Comparison of ENCODE assay signal across 8 cellular contexts in the genomic region with DNA sequence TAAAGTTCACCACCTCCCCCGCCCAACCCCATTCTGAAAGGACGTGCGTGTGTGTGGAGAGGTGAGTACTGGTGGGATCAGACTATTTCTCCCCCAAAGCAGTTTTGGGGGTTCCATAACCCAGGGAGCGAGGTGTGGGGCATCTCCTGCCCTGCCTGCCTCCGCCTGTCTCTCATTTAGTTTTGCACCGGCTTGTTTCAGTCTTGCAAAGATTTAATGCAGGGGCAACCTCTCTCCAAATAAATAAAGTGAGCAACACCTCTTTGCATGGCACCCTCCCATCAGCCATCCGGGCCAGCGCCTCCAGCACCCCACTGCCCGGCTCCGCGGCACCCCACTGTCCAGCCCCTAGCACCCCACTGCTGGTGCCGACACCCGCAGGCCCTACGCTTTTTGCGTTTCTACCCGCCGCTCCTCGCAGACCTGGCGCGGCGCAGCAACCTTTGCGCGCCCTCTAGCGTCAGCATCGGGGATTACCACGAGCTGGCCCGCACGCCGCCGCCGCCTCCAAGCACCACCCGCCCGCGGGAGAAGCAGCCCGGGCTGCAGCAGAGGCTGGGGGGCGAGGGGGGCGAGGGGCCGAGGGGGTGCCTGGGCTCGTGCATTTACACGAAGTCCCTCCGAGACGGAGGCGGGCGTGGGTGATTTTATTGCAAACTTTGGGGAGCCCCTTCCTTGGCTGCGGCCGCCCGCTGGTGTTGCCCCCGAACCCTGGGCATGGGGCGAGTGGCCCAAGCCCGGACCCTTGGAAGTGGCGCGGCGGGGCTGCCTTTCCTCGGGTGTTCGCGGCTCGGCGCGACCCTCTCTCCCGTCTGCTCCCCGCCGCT. TPM values are rescaled to one million over a fixed set of nuclear protein-coding genes. Genes with fewer than 3 reads are reported as not detected.
DNase-seq lines count a peak whose midpoint lies in the region; ATAC-seq and TF ChIP-seq lines count a peak whose summit lies in the region.

No MANE protein-coding gene starts in this region.

- TF ChIP-seq CTCF in DND-41 (IDR thresholded peaks at IDR 0.05; ENCODE audit: borderline replicate concordance, extremely low read depth, low read length, poor library complexity, severe bottlenecking) (peak; percentile 83), choroid plexus epithelial cell (conservative IDR thresholded peaks at IDR 0.05; ENCODE audit: low read depth, low read length) (peak; percentile 75), left lung (IDR thresholded peaks at IDR 0.05) (peak; percentile 87 to 93)

- intact Hi-C loops in left lung (cut with DNase I): loop anchor here in 1 of 2 donors (10.0 kb wide), 1 partner anchor 167 kb away; no protein-coding TSS in a partner anchor

- H3K36me3 ChIP-seq in DND-41 (ENCODE audit: insufficient read depth, low read length): no peaks in the 10 kb centered on the region
- no peaks in the 10 kb centered on the region for H3K36me3 ChIP-seq in left lung

- H3K27ac ChIP-seq in DND-41 (ENCODE audit: low read length) (no peak overlapping the region), left lung (no peak overlapping the region)

- no peaks in the 10 kb centered on the region for H4K20me1 ChIP-seq in DND-41 (ENCODE audit: insufficient read depth, low read length)

- H3K9me3 ChIP-seq in DND-41 (ENCODE audit: insufficient read depth, low read length, severe bottlenecking) (no peaks in the 10 kb centered on the region), left lung (no peaks in the 10 kb centered on the region)

- H3K27me3 ChIP-seq in DND-41 (ENCODE audit: insufficient read depth, low read length, poor library complexity) (peaks cover 57% of the 10 kb centered on the region), left lung (peaks cover 47 to 91% of the 10 kb centered on the region in 2 donors)

- H2AFZ ChIP-seq in DND-41 (ENCODE audit: low read depth, low read length): peak overlapping the region; percentile 66

- peak overlapping the region; percentile 38 for H3K9ac ChIP-seq in DND-41 (ENCODE audit: low read depth, low read length)

- H3K4me2 ChIP-seq in DND-41 (ENCODE audit: insufficient read depth, low read length): peak overlapping the region; percentile 68

- DNase-seq in DND-41 (peak; percentile 72), NCI-H1092 (lab: John Stamatoyannopoulos, UW) (peak; percentile 10), choroid plexus epithelial cell (ENCODE audit: low read depth) (peak; percentile 54), left lung (peak; percentile 59 to 95)
- peak; percentile 56 to 70 for DNase-seq in activated CD4-positive, alpha-beta T cell treated with anti-CD3 and anti-CD28 coated beads for 4 hours
- peak; percentile 80 for DNase-seq in stimulated activated CD4-positive, alpha-beta T cell treated with anti-CD3 and anti-CD28 coated beads, Interleukin-4, amount 100 ng/mL, for 1 hour

- H3K4me3 ChIP-seq in DND-41 (ENCODE audit: low read depth in 1 of 2, low read length in 2 of 2) (peak overlapping the region in 1 of 2 experiments; percentile 52; a peak in 2 of 4 replicates), choroid plexus epithelial cell (ENCODE audit: low read depth, low read length) (peak overlapping the region; percentile 62), left lung (peak overlapping the region in 1 of 2 donors; percentile 16)

- no peaks in the 10 kb centered on the region for H3K79me2 ChIP-seq in DND-41 (ENCODE audit: insufficient read depth, low read length)

- H3K4me1 ChIP-seq in DND-41 (ENCODE audit: insufficient read depth, low read length): peaks cover 4% of the 10 kb centered on the region
- H3K4me1 ChIP-seq in left lung: peaks cover 4 to 9% of the 10 kb centered on the region in 2 donors

- ATAC-seq in DND-41 (ENCODE audit: insufficient read depth, low read depth) (peak; percentile 92), GM21825 (IDR thresholded peaks at IDR 0.05; ENCODE audit: unreplicated experiment) (peak; percentile 79), left lung (peak; percentile 98), GM18867 (IDR thresholded peaks at IDR 0.05; ENCODE audit: unreplicated experiment) (no peak)

RNA-seq across cellular contexts. Expression of a gene that starts 55.8 kb away (rescaled TPM):
- total RNA-seq in left lung: 10 to 100 TPM in 1 of 2 donors, 1 to 10 TPM in 1; 9.7 to 14.0 TPM

Comparison
In these comparisons a context has a peak if more than half of its experiments do, and no peak if none do; other contexts are left out.
1. DNase-seq: peak in every context shown above with its lines; median percentile 80 in stimulated activated CD4-positive, alpha-beta T cell treated with anti-CD3 and anti-CD28 coated beads, Interleukin-4, amount 100 ng/mL, for 1 hour; 77 in left lung; 72 in DND-41; 63 in activated CD4-positive, alpha-beta T cell treated with anti-CD3 and anti-CD28 coated beads for 4 hours; 54 in choroid plexus epithelial cell; 10 in NCI-H1092.